In genomic region chr4:78308517-78308916, GRCh38 we compare ENCODE assay signal across 20 cellular contexts.
DNase-seq lines count a peak whose midpoint lies in the region; ATAC-seq and TF ChIP-seq lines count a peak whose summit lies in the region.
"Had no signal": no experiment of that assay in that cellular context is flagged by ENCODE, and none has a peak within 500 bp of the region (broad histone marks: within the 10 kb centered on the region; RNA-seq: fewer than 3 reads in every experiment).

No MANE protein-coding gene starts in this region.

- H3K4me3 Mint-ChIP-seq in endothelial cell (ENCODE audit: unreplicated experiment), result peak overlapping the region; percentile 40
- H3K4me3 Mint-ChIP-seq in progenitor cell of endocrine pancreas (ENCODE audit: low read depth), result no peak overlapping the region
- H3K4me3 Mint-ChIP-seq: IgD-negative memory B cell had no signal

- H3K4me1 Mint-ChIP-seq in endothelial cell (ENCODE audit: unreplicated experiment), result no peaks in the 10 kb centered on the region
- peaks cover 6% of the 10 kb centered on the region for H3K4me1 Mint-ChIP-seq in progenitor cell of endocrine pancreas (ENCODE audit: low read depth)

- H3K36me3 Mint-ChIP-seq in endothelial cell (ENCODE audit: low read depth, unreplicated experiment), result peaks cover 23% of the 10 kb centered on the region
- H3K36me3 Mint-ChIP-seq in progenitor cell of endocrine pancreas (ENCODE audit: insufficient read depth), result peaks cover 37% of the 10 kb centered on the region
- peaks cover 0 to 6% of the 10 kb centered on the region in 2 donors for H3K36me3 Mint-ChIP-seq in activated naive CD4-positive, alpha-beta T cell treated with anti-CD3 and anti-CD28 coated beads, Interleukin-2, amount 50 U/mL, for 72 hours
- H3K36me3 Mint-ChIP-seq: IgD-negative memory B cell had no signal

- TF ChIP-seq CTCF in endothelial cell (IDR thresholded peaks at IDR 0.05; ENCODE audit: unreplicated experiment) (no peak), mucosa of descending colon (IDR thresholded peaks at IDR 0.05) (no peak), progenitor cell of endocrine pancreas (IDR thresholded peaks at IDR 0.05; ENCODE audit: unreplicated experiment) (no peak)

- H3K27ac Mint-ChIP-seq in endothelial cell (ENCODE audit: unreplicated experiment) (no peak overlapping the region), progenitor cell of endocrine pancreas (peak overlapping the region; percentile 57)
- H3K27ac Mint-ChIP-seq in activated naive CD4-positive, alpha-beta T cell treated with anti-CD3 and anti-CD28 coated beads, Interleukin-2, amount 50 U/mL, for 72 hours, result no peak overlapping the region
- H3K27ac Mint-ChIP-seq: IgD-negative memory B cell had no signal

- no peaks in the 10 kb centered on the region for H3K9me3 ChIP-seq in mucosa of descending colon
- H3K9me3 ChIP-seq: SJSA1 had no signal

- H3K4me1 ChIP-seq in mucosa of descending colon (ENCODE audit: low read depth), result no peaks in the 10 kb centered on the region
- H3K4me1 ChIP-seq: SJSA1 had no signal

- intact Hi-C loops in mucosa of descending colon (cut with DNase I, micrococcal nuclease), result no loop called here

- ATAC-seq in mucosa of descending colon, result peak; percentile 29
- ATAC-seq in activated naive CD4-positive, alpha-beta T cell treated with anti-CD3 and anti-CD28 coated beads, Interleukin-2, amount 50 U/mL, for 72 hours, result no peak
- ATAC-seq in GM19463 (IDR thresholded peaks at IDR 0.05; ENCODE audit: unreplicated experiment), result no peak

- no peaks in the 10 kb centered on the region for H3K9me3 Mint-ChIP-seq in endothelial cell (ENCODE audit: unreplicated experiment)
- no peaks in the 10 kb centered on the region for H3K9me3 Mint-ChIP-seq in progenitor cell of endocrine pancreas (ENCODE audit: low read depth)
- H3K9me3 Mint-ChIP-seq in activated naive CD4-positive, alpha-beta T cell treated with anti-CD3 and anti-CD28 coated beads, Interleukin-2, amount 50 U/mL, for 72 hours, result no peaks in the 10 kb centered on the region

- H3K27me3 Mint-ChIP-seq in endothelial cell (ENCODE audit: unreplicated experiment) (peaks cover 3% of the 10 kb centered on the region), progenitor cell of endocrine pancreas (no peaks in the 10 kb centered on the region)

- H3K36me3 ChIP-seq in mucosa of descending colon (ENCODE audit: low read depth), result no peaks in the 10 kb centered on the region
- H3K36me3 ChIP-seq: SJSA1 had no signal

- no peak overlapping the region for H3K4me3 ChIP-seq in mucosa of descending colon
- H3K4me3 ChIP-seq: SJSA1 had no signal

- DNase-seq in NCI-H82 treated with DMSO at 0.1 percent for 48 hours (lab: John Stamatoyannopoulos, UW; ENCODE audit: unreplicated experiment) (peak; percentile 37), NCI-H82 (lab: John Stamatoyannopoulos, UW) (no peak), endothelial cell (ENCODE audit: low spot score) (no peak), mucosa of descending colon (peak in 1 of 3 donors; percentile 3), progenitor cell of endocrine pancreas (ENCODE audit: low spot score, unreplicated experiment) (no peak)
- DNase-seq in activated naive CD4-positive, alpha-beta T cell treated with anti-CD3 and anti-CD28 coated beads, Interleukin-2, amount 50 U/mL, for 72 hours (ENCODE audit: low spot score in 2 of 2), result no peak
- no peak for DNase-seq in stimulated activated CD4-positive, alpha-beta T cell treated with anti-CD3 and anti-CD28 coated beads, Interleukin-4, amount 100 ng/mL, for 4 hours
- DNase-seq: 8988T, DMS79 treated with DMSO at 0.1 percent for 48 hours, GF-D8, H7, MM.1S, NCI-H2029, NCI-H446, NCI-H526, Right ventricle myocardium superior, RPMI8226 had no signal
